22 cellular contexts compared by ENCODE assay signal in genomic region chr10:115118346-115118745, GRCh38.
DNase-seq lines count a peak whose midpoint lies in the region; ATAC-seq lines count a peak whose summit lies in the region.
"Had no signal": no experiment of that assay in that cellular context is flagged by ENCODE, and none has a peak within 500 bp of the region (broad histone marks: within the 10 kb centered on the region; RNA-seq: fewer than 3 reads in every experiment).

No MANE protein-coding gene starts in this region.

- DNase-seq in glomerular visceral epithelial cell (ENCODE audit: extremely low spot score), result peak; percentile 24
- no peak for DNase-seq in NCI-H2107 treated with DMSO at 0.1 percent for 48 hours (lab: John Stamatoyannopoulos, UW; ENCODE audit: unreplicated experiment)
- no peak for DNase-seq in iPS-NIHi11 (ENCODE audit: low spot score)
- DNase-seq: activated CD4-positive, alpha-beta T cell treated with anti-CD3 and anti-CD28 coated beads for 36 hours; activated CD8-positive, alpha-beta memory T cell treated with anti-CD3 and anti-CD28 coated beads, Interleukin-2, amount 10 ng/mL, durations not matched to agents 7 days and 5 days; CD8-positive, alpha-beta memory T cell; cortex of kidney; GM23248; hypothalamus; KG1; kidney glomerular epithelial cell; NCI-H1048; NCI-H2081 treated with DMSO at 0.1 percent for 48 hours; NCI-H510A treated with DMSO at 0.1 percent for 48 hours; stimulated activated naive CD4-positive, alpha-beta T cell treated with Interleukin-2 at 50 U/mL for 16 hours; thyroid gland had no signal

- peak; percentile 61 for ATAC-seq in GM18520 (IDR thresholded peaks at IDR 0.05; ENCODE audit: unreplicated experiment)
- ATAC-seq in GM21717 (IDR thresholded peaks at IDR 0.05; ENCODE audit: unreplicated experiment), result peak; percentile 69
- peak; percentile 71 for ATAC-seq in HG03520 (IDR thresholded peaks at IDR 0.05; ENCODE audit: unreplicated experiment)
- ATAC-seq in HG03135 (IDR thresholded peaks at IDR 0.05; ENCODE audit: unreplicated experiment), result no peak
- no peak for ATAC-seq in HG02678 (IDR thresholded peaks at IDR 0.05; ENCODE audit: unreplicated experiment)
- ATAC-seq: activated CD4-positive, alpha-beta T cell treated with anti-CD3 and anti-CD28 coated beads for 36 hours; activated CD8-positive, alpha-beta memory T cell treated with anti-CD3 and anti-CD28 coated beads, Interleukin-2, amount 10 ng/mL, durations not matched to agents 7 days and 5 days; natural killer cell treated with Interleukin-12 subunit alpha and Interleukin-12 subunit beta and Interleukin-15 and Interleukin-18, amount 100 ng/mL, for 72 hours had no signal

Comparison
In these comparisons a context has a peak if more than half of its experiments do, and no peak if none do; other contexts are left out.
1. ATAC-seq: peak in GM18520 (single experiment), GM21717 (single experiment) and HG03520 (single experiment); none in HG03135 (single experiment) and HG02678 (single experiment).